21 cellular contexts compared by ENCODE assay signal in genomic region chr19:47435196-47435595, GRCh38. TPM values are rescaled to one million over a fixed set of nuclear protein-coding genes. Genes with fewer than 3 reads are reported as not detected.
DNase-seq lines count a peak whose midpoint lies in the region; ATAC-seq and TF ChIP-seq lines count a peak whose summit lies in the region.
"Had no signal": no experiment of that assay in that cellular context is flagged by ENCODE, and none has a peak within 500 bp of the region (broad histone marks: within the 10 kb centered on the region; RNA-seq: fewer than 3 reads in every experiment).

No MANE protein-coding gene starts in this region.

- peak overlapping the region; percentile 67 for H3K4me3 Mint-ChIP-seq in activated T-cell treated with anti-CD3 and anti-CD28 coated beads, Interleukin-2, amount 50 U/mL, for 4 hours
- peak overlapping the region; percentile 61 to 71 for H3K4me3 Mint-ChIP-seq in effector memory CD8-positive, alpha-beta T cell

- H3K4me2 ChIP-seq in OCI-LY3 (ENCODE audit: low read length) = peak overlapping the region; percentile 54

- no peak for DNase-seq in activated T-cell treated with anti-CD3 and anti-CD28 coated beads, Interleukin-2, amount 50 U/mL, for 4 hours
- DNase-seq in activated T-cell treated with anti-CD3 and anti-CD28 coated beads, Interleukin-2, amount 50 U/mL, for 48 hours = no peak
- peak; percentile 60 for DNase-seq in GM12865 (ENCODE audit: low read depth)
- no peak for DNase-seq in effector memory CD8-positive, alpha-beta T cell
- no peak for DNase-seq in AG20443 (ENCODE audit: low spot score)
- DNase-seq in NCI-H187 (lab: John Stamatoyannopoulos, UW) = no peak
- DNase-seq: ACHN; activated naive CD4-positive, alpha-beta T cell; caudate nucleus; GDM1; head of caudate nucleus; NCI-H1105 treated with DMSO at 0.1 percent for 48 hours; NCI-H2081 treated with DMSO at 0.1 percent for 48 hours; NCI-H510A treated with DMSO at 0.1 percent for 48 hours; psoas muscle; WERI-Rb-1 had no signal

- no peak overlapping the region for H3K27ac Mint-ChIP-seq in effector memory CD8-positive, alpha-beta T cell

- peaks cover 26% of the 10 kb centered on the region for H3K4me1 ChIP-seq in OCI-LY3 (ENCODE audit: low read length)

- H2AFZ ChIP-seq in OCI-LY3 (ENCODE audit: low read depth, low read length) = no peak overlapping the region

- H3K27me3 ChIP-seq in OCI-LY3 (ENCODE audit: low read depth, low read length) = peaks cover 24% of the 10 kb centered on the region

- H3K27ac ChIP-seq in OCI-LY3 (ENCODE audit: low read length) = no peak overlapping the region
- H3K27ac ChIP-seq: ascending aorta, psoas muscle, WERI-Rb-1 had no signal

- H3K36me3 ChIP-seq in OCI-LY3 (replicated peaks; ENCODE audit: low read depth, low read length) = no peaks in the 10 kb centered on the region
- H3K36me3 ChIP-seq: ascending aorta had no signal

- H3K9me3 ChIP-seq in OCI-LY3 (ENCODE audit: insufficient read depth, low read length) = no peaks in the 10 kb centered on the region
- H3K9me3 ChIP-seq: ascending aorta, psoas muscle had no signal

- H3K27me3 Mint-ChIP-seq in activated T-cell treated with anti-CD3 and anti-CD28 coated beads, Interleukin-2, amount 50 U/mL, for 4 hours (ENCODE audit: low read depth) = peaks cover 56% of the 10 kb centered on the region
- H3K27me3 Mint-ChIP-seq in effector memory CD8-positive, alpha-beta T cell = peaks cover 56 to 81% of the 10 kb centered on the region in 2 donors

- TF ChIP-seq CTCF in GM12865 (IDR thresholded peaks at IDR 0.05; ENCODE audit: insufficient read depth, low read depth, low read length, missing control alignments) (no peak), OCI-LY3 (IDR thresholded peaks at IDR 0.05; ENCODE audit: low read depth, low read length) (no peak)

- no peaks in the 10 kb centered on the region for H4K20me1 ChIP-seq in OCI-LY3 (ENCODE audit: insufficient read depth, low read length)

- no peak overlapping the region for H3K4me3 ChIP-seq in GM12865 (ENCODE audit: low read depth, low read length)
- H3K4me3 ChIP-seq in OCI-LY3 (ENCODE audit: low read length) = peak overlapping the region; percentile 55
- H3K4me3 ChIP-seq: ascending aorta, psoas muscle had no signal

- H3K4me1 Mint-ChIP-seq in activated T-cell treated with anti-CD3 and anti-CD28 coated beads, Interleukin-2, amount 50 U/mL, for 4 hours (ENCODE audit: low read depth) = peaks cover 18% of the 10 kb centered on the region
- peaks cover 21 to 22% of the 10 kb centered on the region in 2 donors for H3K4me1 Mint-ChIP-seq in effector memory CD8-positive, alpha-beta T cell (ENCODE audit: low read depth in 2 of 2)

- H3K79me2 ChIP-seq in OCI-LY3 (ENCODE audit: low read length) = no peaks in the 10 kb centered on the region

- ATAC-seq in activated T-cell treated with anti-CD3 and anti-CD28 coated beads, Interleukin-2, amount 50 U/mL, for 4 hours = no peak
- ATAC-seq in effector memory CD8-positive, alpha-beta T cell (replicated peaks) = peak; percentile 61
- ATAC-seq in GM21528 (IDR thresholded peaks at IDR 0.05; ENCODE audit: low FRiP score, unreplicated experiment) = no peak
- ATAC-seq: psoas muscle had no signal

- H3K36me3 Mint-ChIP-seq in activated T-cell treated with anti-CD3 and anti-CD28 coated beads, Interleukin-2, amount 50 U/mL, for 4 hours (ENCODE audit: insufficient read depth) = no peaks in the 10 kb centered on the region
- no peaks in the 10 kb centered on the region for H3K36me3 Mint-ChIP-seq in effector memory CD8-positive, alpha-beta T cell (ENCODE audit: insufficient read depth)
- H3K36me3 Mint-ChIP-seq: CD14-positive monocyte had no signal

- no peaks in the 10 kb centered on the region for H3K9me3 Mint-ChIP-seq in activated T-cell treated with anti-CD3 and anti-CD28 coated beads, Interleukin-2, amount 50 U/mL, for 4 hours
- H3K9me3 Mint-ChIP-seq in effector memory CD8-positive, alpha-beta T cell = no peaks in the 10 kb centered on the region

- no peak overlapping the region for H3K9ac ChIP-seq in OCI-LY3 (ENCODE audit: low read length)

RNA-seq across cellular contexts. Expression of gene MEIS3, which starts 15.9 kb away (rescaled TPM):
- under 1 TPM in 1 of 3 donors, not detected in 2; 0.16 TPM for total RNA-seq in activated T-cell treated with anti-CD3 and anti-CD28 coated beads, Interleukin-2, amount 50 U/mL, for 4 hours

RNA-seq across cellular contexts. Expression of gene SLC8A2, which starts 36.5 kb away (rescaled TPM):
- under 1 TPM in 1 of 3 donors, not detected in 2; 0.05 TPM for total RNA-seq in activated T-cell treated with anti-CD3 and anti-CD28 coated beads, Interleukin-2, amount 50 U/mL, for 4 hours
- total RNA-seq: ascending aorta, dermis microvascular lymphatic vessel endothelial cell had no signal

RNA-seq across cellular contexts. Expression of gene KPTN, which starts 48.8 kb away (rescaled TPM):
- total RNA-seq in activated T-cell treated with anti-CD3 and anti-CD28 coated beads, Interleukin-2, amount 50 U/mL, for 4 hours = 10 to 100 TPM; 12.3 to 17.4 (median 14.9) TPM
